2 cellular contexts compared by ENCODE assay signal in the genomic region with DNA sequence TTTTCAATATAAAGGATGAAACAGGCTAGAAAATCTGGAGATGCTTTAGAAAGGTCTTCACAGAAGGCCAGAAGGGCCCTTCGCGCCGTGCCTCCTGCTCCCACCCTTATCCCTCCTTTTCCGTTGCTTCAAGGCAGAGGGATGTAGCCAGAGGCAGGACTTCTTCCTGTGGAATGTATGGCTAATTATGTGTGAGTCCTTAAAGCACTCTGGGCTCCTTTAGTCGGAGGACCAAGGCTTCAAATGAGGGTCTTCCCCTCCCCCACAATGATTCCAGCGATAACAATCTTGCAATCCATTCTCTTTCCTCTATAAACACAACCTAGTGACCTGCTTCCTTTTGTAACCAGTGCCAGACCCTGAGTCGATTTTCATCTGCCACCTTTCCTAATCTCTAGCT.
TF ChIP-seq lines count a peak whose summit lies in the region.

No MANE protein-coding gene starts in this region.

TF ChIP-seq in HEK293, 187 proteins besides CTCF, POLR2A, EP300 and RAD21:
- no peak for TF ChIP-seq ZNF157 (tag by site-specific recombination; IDR thresholded peaks at IDR 0.05)
- no peak for TF ChIP-seq ZNF184 (tag by site-specific recombination; IDR thresholded peaks at IDR 0.05)
- TF ChIP-seq ZNF660 (tag by site-specific recombination; IDR thresholded peaks at IDR 0.05) = no peak
- TF ChIP-seq BCL11A (tag by site-specific recombination; IDR thresholded peaks at IDR 0.05; ENCODE audit: low read depth) = no peak
- no peak for TF ChIP-seq ZNF654 (tag by site-specific recombination; IDR thresholded peaks at IDR 0.05; ENCODE audit: low read depth)
- peak; percentile 61 for TF ChIP-seq TCF7L2 (IDR thresholded peaks at IDR 0.05; ENCODE audit: borderline replicate concordance, low read depth, low read length)
- TF ChIP-seq MYNN (tag by site-specific recombination; IDR thresholded peaks at IDR 0.05; ENCODE audit: borderline replicate concordance) = no peak
- TF ChIP-seq TRIM28 (IDR thresholded peaks at IDR 0.05; ENCODE audit: borderline replicate concordance, low read length) = 0 out of 2 replicates have a peak, but pooled peaks have one; percentile 62
- TF ChIP-seq AEBP2 (tag by site-specific recombination; IDR thresholded peaks at IDR 0.05; ENCODE audit: borderline replicate concordance) = no peak
- no peak for TF ChIP-seq ZBTB7A (tag by site-specific recombination; IDR thresholded peaks at IDR 0.05; ENCODE audit: low read depth)
- TF ChIP-seq, protein P1, sequence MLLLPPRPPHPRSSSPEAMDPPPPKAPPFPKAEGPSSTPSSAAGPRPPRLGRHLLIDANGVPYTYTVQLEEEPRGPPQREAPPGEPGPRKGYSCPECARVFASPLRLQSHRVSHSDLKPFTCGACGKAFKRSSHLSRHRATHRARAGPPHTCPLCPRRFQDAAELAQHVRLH (tag by site-specific recombination; IDR thresholded peaks at IDR 0.05) = no peak
- no peak for TF ChIP-seq KLF17 (tag by site-specific recombination; IDR thresholded peaks at IDR 0.05)
- TF ChIP-seq PRDM4 (tag by site-specific recombination; IDR thresholded peaks at IDR 0.05) = peak; percentile 70; the same call in 1 of the 2 replicates
- no peak for TF ChIP-seq ZBTB48 (tag by site-specific recombination; IDR thresholded peaks at IDR 0.05)
- TF ChIP-seq ZNF624 (tag by site-specific recombination; IDR thresholded peaks at IDR 0.05) = no peak
- TF ChIP-seq, protein P2, sequence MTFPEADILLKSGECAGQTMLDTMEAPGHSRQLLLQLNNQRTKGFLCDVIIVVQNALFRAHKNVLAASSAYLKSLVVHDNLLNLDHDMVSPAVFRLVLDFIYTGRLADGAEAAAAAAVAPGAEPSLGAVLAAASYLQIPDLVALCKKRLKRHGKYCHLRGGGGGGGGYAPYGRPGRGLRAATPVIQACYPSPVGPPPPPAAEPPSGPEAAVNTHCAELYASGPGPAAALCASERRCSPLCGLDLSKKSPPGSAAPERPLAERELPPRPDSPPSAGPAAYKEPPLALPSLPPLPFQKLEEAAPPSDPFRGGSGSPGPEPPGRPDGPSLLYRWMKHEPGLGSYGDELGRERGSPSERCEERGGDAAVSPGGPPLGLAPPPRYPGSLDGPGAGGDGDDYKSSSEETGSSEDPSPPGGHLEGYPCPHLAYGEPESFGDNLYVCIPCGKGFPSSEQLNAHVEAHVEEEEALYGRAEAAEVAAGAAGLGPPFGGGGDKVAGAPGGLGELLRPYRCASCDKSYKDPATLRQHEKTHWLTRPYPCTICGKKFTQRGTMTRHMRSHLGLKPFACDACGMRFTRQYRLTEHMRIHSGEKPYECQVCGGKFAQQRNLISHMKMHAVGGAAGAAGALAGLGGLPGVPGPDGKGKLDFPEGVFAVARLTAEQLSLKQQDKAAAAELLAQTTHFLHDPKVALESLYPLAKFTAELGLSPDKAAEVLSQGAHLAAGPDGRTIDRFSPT (tag by site-specific recombination; IDR thresholded peaks at IDR 0.05) = no peak
- no peak for TF ChIP-seq ZNF37A (tag by site-specific recombination; IDR thresholded peaks at IDR 0.05)
- no peak for TF ChIP-seq ZNF23 (tag by site-specific recombination; IDR thresholded peaks at IDR 0.05; ENCODE audit: borderline replicate concordance)

TF ChIP-seq in H1, 55 proteins besides CTCF, POLR2A, EP300 and RAD21:
- TF ChIP-seq, protein P3, sequence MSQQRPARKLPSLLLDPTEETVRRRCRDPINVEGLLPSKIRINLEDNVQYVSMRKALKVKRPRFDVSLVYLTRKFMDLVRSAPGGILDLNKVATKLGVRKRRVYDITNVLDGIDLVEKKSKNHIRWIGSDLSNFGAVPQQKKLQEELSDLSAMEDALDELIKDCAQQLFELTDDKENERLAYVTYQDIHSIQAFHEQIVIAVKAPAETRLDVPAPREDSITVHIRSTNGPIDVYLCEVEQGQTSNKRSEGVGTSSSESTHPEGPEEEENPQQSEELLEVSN (IDR thresholded peaks at IDR 0.05) = 0 out of 2 replicates have a peak, but pooled peaks have one; percentile 24
- no peak for TF ChIP-seq NRF1 (IDR thresholded peaks at IDR 0.05; ENCODE audit: low read depth, low read length)
- no peak for TF ChIP-seq RNF2 (IDR thresholded peaks at IDR 0.05; ENCODE audit: borderline replicate concordance, low read depth, low read length, missing control alignments, poor library complexity, severe bottlenecking)
